In the genomic region with DNA sequence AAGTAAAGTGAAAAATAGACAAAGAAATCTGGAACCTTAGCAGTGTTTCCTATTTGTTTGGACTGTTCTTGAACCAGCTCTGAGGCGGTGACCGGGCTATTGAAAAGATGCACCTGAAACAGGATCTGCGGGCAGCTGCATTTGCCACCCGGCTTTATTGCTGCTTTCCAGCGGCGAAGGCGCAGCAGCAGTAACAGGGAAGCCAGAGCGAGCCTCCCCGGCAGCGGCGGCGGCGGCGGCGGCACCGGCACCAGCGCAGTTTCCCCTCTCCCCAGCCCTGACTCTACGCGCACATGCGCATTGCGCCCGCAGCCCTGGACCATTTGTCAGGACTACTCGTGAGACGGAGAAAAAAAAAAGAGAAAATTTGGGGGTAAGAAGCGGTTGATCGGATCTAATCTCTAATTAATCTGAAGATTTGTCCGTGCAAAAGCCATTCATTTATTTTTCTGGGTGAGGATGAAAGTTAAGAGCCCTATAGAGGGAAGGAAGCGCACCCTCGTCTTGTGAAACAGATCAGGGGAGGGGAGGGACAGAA, we compare ENCODE assay signal across 8 cellular contexts. TPM values are rescaled to one million over a fixed set of nuclear protein-coding genes. Genes with fewer than 3 reads are reported as not detected.
DNase-seq lines count a peak whose midpoint lies in the region; ATAC-seq and TF ChIP-seq lines count a peak whose summit lies in the region.

A gene (plus strand): TSS at position 290 of the 538 bp plus-strand sequence. CDS start 24,119 bp downstream, outside the sequence.

- peak within 1 kb of the TSS; percentile 61 for H3K27ac ChIP-seq in substantia nigra (ENCODE audit: low read depth, low read length, poor library complexity, severe bottlenecking)

- DNase-seq in ELF-1 (ENCODE audit: low read depth, low spot score) (peak; percentile 92), H7 (peak; percentile 88), M059J (ENCODE audit: low read depth) (peak; percentile 88), glomerular endothelial cell (ENCODE audit: extremely low read depth, low read depth, low spot score) (peak; percentile 54), nucleus accumbens (lab: John Stamatoyannopoulos, UW) (peak in 54 of 56 donors; percentile 33 to 90 (median 70)), substantia nigra (lab: John Stamatoyannopoulos, UW) (peak in 48 of 49 donors; percentile 22 to 84 (median 62))
- DNase-seq in activated naive CD4-positive, alpha-beta T cell treated with anti-CD3 and anti-CD28 coated beads, Interleukin-2, amount 50 U/mL, for 16 hours = peak; percentile 92

- peak; percentile 91 for ATAC-seq in SK-N-SH treated with all-trans-retinoic acid at 6 μM for 48 hours

- H3K4me3 ChIP-seq in H7 (ENCODE audit: insufficient read depth, low read depth, low read length) = peak within 1 kb of the TSS; percentile 78

- H3K27me3 ChIP-seq in H7 (ENCODE audit: control insufficient read depth, insufficient read depth, low read length) = peaks cover 2% of the 10 kb centered on the region; the same call in 1 of the 2 replicates

- H3K36me3 ChIP-seq in H7 (replicated peaks; ENCODE audit: control insufficient read depth, insufficient read depth, low read length) = no peaks in the 10 kb centered on the region

TF ChIP-seq in SK-N-SH treated with all-trans-retinoic acid at 6 μM for 48 hours, 23 proteins besides CTCF, POLR2A, EP300 and RAD21:
- TF ChIP-seq OSR1 (CRISPR knock-in tag; IDR thresholded peaks at IDR 0.05) = no peak
- TF ChIP-seq ZNF8 (CRISPR knock-in tag; IDR thresholded peaks at IDR 0.05) = no peak
- no peak for TF ChIP-seq ARNTL (CRISPR knock-in tag; IDR thresholded peaks at IDR 0.05; ENCODE audit: borderline replicate concordance, low read depth)
- TF ChIP-seq ZC3H10 (CRISPR knock-in tag; IDR thresholded peaks at IDR 0.05) = no peak
- no peak for TF ChIP-seq ISL1 (CRISPR knock-in tag; IDR thresholded peaks at IDR 0.05)
- no peak for TF ChIP-seq ZFP3 (CRISPR knock-in tag; IDR thresholded peaks at IDR 0.05)
- TF ChIP-seq SNAI2 (CRISPR knock-in tag; IDR thresholded peaks at IDR 0.05) = no peak
- TF ChIP-seq TCF4 (CRISPR knock-in tag; IDR thresholded peaks at IDR 0.05; ENCODE audit: borderline replicate concordance) = no peak
- no peak for TF ChIP-seq RARB (CRISPR knock-in tag; IDR thresholded peaks at IDR 0.05)
- TF ChIP-seq GLIS3 (CRISPR knock-in tag; IDR thresholded peaks at IDR 0.05) = no peak
- no peak for TF ChIP-seq BACH2 (CRISPR knock-in tag; IDR thresholded peaks at IDR 0.05; ENCODE audit: borderline replicate concordance)
- no peak for TF ChIP-seq TOX (CRISPR knock-in tag; IDR thresholded peaks at IDR 0.05; ENCODE audit: borderline replicate concordance)
- no peak for TF ChIP-seq CSDC2 (CRISPR knock-in tag; IDR thresholded peaks at IDR 0.05)
- no peak for TF ChIP-seq ZFP30 (CRISPR knock-in tag; IDR thresholded peaks at IDR 0.05)
- no peak for TF ChIP-seq PPARA (CRISPR knock-in tag; IDR thresholded peaks at IDR 0.05; ENCODE audit: borderline replicate concordance)
- TF ChIP-seq, protein P1, sequence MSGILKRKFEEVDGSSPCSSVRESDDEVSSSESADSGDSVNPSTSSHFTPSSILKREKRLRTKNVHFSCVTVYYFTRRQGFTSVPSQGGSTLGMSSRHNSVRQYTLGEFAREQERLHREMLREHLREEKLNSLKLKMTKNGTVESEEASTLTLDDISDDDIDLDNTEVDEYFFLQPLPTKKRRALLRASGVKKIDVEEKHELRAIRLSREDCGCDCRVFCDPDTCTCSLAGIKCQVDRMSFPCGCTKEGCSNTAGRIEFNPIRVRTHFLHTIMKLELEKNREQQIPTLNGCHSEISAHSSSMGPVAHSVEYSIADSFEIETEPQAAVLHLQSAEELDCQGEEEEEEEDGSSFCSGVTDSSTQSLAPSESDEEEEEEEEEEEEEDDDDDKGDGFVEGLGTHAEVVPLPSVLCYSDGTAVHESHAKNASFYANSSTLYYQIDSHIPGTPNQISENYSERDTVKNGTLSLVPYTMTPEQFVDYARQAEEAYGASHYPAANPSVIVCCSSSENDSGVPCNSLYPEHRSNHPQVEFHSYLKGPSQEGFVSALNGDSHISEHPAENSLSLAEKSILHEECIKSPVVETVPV (CRISPR knock-in tag; IDR thresholded peaks at IDR 0.05) = no peak
- TF ChIP-seq, protein P2, sequence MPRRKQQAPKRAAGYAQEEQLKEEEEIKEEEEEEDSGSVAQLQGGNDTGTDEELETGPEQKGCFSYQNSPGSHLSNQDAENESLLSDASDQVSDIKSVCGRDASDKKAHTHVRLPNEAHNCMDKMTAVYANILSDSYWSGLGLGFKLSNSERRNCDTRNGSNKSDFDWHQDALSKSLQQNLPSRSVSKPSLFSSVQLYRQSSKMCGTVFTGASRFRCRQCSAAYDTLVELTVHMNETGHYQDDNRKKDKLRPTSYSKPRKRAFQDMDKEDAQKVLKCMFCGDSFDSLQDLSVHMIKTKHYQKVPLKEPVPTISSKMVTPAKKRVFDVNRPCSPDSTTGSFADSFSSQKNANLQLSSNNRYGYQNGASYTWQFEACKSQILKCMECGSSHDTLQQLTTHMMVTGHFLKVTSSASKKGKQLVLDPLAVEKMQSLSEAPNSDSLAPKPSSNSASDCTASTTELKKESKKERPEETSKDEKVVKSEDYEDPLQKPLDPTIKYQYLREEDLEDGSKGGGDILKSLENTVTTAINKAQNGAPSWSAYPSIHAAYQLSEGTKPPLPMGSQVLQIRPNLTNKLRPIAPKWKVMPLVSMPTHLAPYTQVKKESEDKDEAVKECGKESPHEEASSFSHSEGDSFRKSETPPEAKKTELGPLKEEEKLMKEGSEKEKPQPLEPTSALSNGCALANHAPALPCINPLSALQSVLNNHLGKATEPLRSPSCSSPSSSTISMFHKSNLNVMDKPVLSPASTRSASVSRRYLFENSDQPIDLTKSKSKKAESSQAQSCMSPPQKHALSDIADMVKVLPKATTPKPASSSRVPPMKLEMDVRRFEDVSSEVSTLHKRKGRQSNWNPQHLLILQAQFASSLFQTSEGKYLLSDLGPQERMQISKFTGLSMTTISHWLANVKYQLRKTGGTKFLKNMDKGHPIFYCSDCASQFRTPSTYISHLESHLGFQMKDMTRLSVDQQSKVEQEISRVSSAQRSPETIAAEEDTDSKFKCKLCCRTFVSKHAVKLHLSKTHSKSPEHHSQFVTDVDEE (CRISPR knock-in tag; IDR thresholded peaks at IDR 0.05) = no peak
- TF ChIP-seq, protein P3, sequence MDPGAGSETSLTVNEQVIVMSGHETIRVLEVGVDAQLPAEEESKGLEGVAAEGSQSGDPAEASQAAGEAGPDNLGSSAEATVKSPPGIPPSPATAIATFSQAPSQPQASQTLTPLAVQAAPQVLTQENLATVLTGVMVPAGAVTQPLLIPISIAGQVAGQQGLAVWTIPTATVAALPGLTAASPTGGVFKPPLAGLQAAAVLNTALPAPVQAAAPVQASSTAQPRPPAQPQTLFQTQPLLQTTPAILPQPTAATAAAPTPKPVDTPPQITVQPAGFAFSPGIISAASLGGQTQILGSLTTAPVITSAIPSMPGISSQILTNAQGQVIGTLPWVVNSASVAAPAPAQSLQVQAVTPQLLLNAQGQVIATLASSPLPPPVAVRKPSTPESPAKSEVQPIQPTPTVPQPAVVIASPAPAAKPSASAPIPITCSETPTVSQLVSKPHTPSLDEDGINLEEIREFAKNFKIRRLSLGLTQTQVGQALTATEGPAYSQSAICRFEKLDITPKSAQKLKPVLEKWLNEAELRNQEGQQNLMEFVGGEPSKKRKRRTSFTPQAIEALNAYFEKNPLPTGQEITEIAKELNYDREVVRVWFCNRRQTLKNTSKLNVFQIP (CRISPR knock-in tag; IDR thresholded peaks at IDR 0.05; ENCODE audit: borderline replicate concordance, low read depth) = no peak

RNA-seq across cellular contexts. Expression of the gene that starts here (rescaled TPM):
- 13.1 and 14.1 TPM in 2 replicates for total RNA-seq in H7 (2014; rRNA removed; shearing (Covaris generic))
- total RNA-seq in M059J (2014; rRNA removed; shearing (Covaris generic)) = 6.5 and 9.4 TPM in 2 replicates
- total RNA-seq in glomerular endothelial cell = 14.8 and 21.1 TPM in 2 replicates

Comparison
In these comparisons a context has a peak if more than half of its experiments do, and no peak if none do; other contexts are left out.
1. Peak in every context shown above with its lines: DNase-seq, ATAC-seq, H3K4me3 ChIP-seq and H3K27ac ChIP-seq.